Comparison of ENCODE assay signal across 10 cellular contexts in the genomic region with DNA sequence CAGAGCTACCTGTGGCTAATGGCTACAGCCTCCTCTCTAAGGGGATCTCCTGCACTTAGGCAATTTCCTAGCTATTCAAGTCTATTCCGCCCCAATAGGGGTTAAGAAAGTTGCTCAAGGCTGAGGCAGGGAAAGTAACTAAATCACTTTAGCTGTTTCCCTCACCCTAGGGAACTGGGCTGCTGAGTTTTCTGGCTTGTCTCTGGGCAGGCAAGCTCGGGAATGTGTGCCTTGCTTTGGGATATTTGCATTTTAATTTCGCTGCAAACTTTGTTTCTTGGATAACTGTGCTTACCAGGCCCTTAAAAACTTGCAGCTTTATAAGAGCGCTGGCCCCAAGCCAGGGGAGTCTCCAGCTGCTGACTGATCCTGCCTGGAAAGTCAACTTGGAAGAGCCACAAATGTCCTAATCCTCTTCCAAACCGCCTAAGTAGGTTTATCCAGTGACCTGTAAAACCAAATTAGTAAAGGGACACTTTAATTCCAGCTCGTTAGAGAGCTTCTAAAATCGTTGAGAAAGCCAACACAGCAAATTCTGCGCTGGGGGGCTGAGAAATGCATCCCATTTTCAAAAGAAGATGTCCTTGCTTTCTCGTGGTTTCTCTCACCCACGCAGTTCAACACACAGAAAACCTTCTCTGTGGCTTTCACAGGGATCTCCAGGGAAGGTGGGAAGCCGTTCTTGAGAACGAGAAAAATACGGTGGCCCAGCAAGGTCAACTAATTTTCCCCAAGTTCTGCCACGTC. TPM values are rescaled to one million over a fixed set of nuclear protein-coding genes. Genes with fewer than 3 reads are reported as not detected.
DNase-seq lines count a peak whose midpoint lies in the region; ATAC-seq and TF ChIP-seq lines count a peak whose summit lies in the region.
"Had no signal": no experiment of that assay in that cellular context is flagged by ENCODE, and none has a peak within 500 bp of the region (broad histone marks: within the 10 kb centered on the region; RNA-seq: fewer than 3 reads in every experiment).

No MANE protein-coding gene starts in this region.

- CTCF ChIA-PET in Calu3 (lab: Charles Lee): no interaction called here

- H3K4me1 Mint-ChIP-seq in activated T-cell treated with anti-CD3 and anti-CD28 coated beads, Interleukin-2, amount 50 U/mL, for 72 hours (ENCODE audit: low read depth): peaks cover 21% of the 10 kb centered on the region
- H3K4me1 Mint-ChIP-seq in activated T-cell treated with anti-CD3 and anti-CD28 coated beads, Interleukin-2, amount 50 U/mL, for 4 hours (ENCODE audit: low read depth): peaks cover 5% of the 10 kb centered on the region
- no peaks in the 10 kb centered on the region for H3K4me1 Mint-ChIP-seq in Calu3 (ENCODE audit: low read depth, unreplicated experiment)
- peaks cover 4 to 7% of the 10 kb centered on the region in 2 donors for H3K4me1 Mint-ChIP-seq in natural killer cell treated with Interleukin-12 subunit alpha and Interleukin-12 subunit beta and Interleukin-15 and Interleukin-18, amount 100 ng/mL, for 72 hours (ENCODE audit: low read depth in 2 of 2)

- H3K27ac ChIP-seq in ectodermal cell (ENCODE audit: insufficient read depth, low read depth, low read length, poor library complexity, severe bottlenecking): peak overlapping the region; percentile 79
- H3K27ac ChIP-seq in aorta (ENCODE audit: low read depth in 1 of 2, low read length in 2 of 2): no peak overlapping the region

- TF ChIP-seq CTCF in Calu3 (IDR thresholded peaks at IDR 0.05; ENCODE audit: unreplicated experiment): no peak

- no peaks in the 10 kb centered on the region for H3K36me3 ChIP-seq in ectodermal cell (ENCODE audit: control insufficient read depth, insufficient read depth, low read length)
- no peaks in the 10 kb centered on the region for H3K36me3 ChIP-seq in aorta (ENCODE audit: control insufficient read depth in 1 of 2, insufficient read depth in 2 of 2, low read length in 1 of 2)

- H3K27me3 ChIP-seq in ectodermal cell (ENCODE audit: control insufficient read depth, insufficient read depth, low read length, poor library complexity, severe bottlenecking) (no peaks in the 10 kb centered on the region), aorta (ENCODE audit: control insufficient read depth in 1 of 2, insufficient read depth in 2 of 2, low read length in 1 of 2) (no peaks in the 10 kb centered on the region)

- no peaks in the 10 kb centered on the region for H3K27me3 Mint-ChIP-seq in activated T-cell treated with anti-CD3 and anti-CD28 coated beads, Interleukin-2, amount 50 U/mL, for 72 hours (ENCODE audit: low read depth)
- no peaks in the 10 kb centered on the region for H3K27me3 Mint-ChIP-seq in activated T-cell treated with anti-CD3 and anti-CD28 coated beads, Interleukin-2, amount 50 U/mL, for 4 hours (ENCODE audit: low read depth)
- H3K27me3 Mint-ChIP-seq in Calu3 (ENCODE audit: unreplicated experiment): no peaks in the 10 kb centered on the region
- peaks cover 0 to 4% of the 10 kb centered on the region in 2 donors for H3K27me3 Mint-ChIP-seq in natural killer cell treated with Interleukin-12 subunit alpha and Interleukin-12 subunit beta and Interleukin-15 and Interleukin-18, amount 100 ng/mL, for 72 hours

- DNase-seq in activated T-cell treated with anti-CD3 and anti-CD28 coated beads, Interleukin-2, amount 50 U/mL, for 72 hours: no peak
- no peak for DNase-seq in activated T-cell treated with anti-CD3 and anti-CD28 coated beads, Interleukin-2, amount 50 U/mL, for 4 hours
- DNase-seq in mucosa of gallbladder (ENCODE audit: low spot score) (peak; percentile 69), aorta (peak; percentile 86 to 89), Calu3 (no peak)
- no peak for DNase-seq in natural killer cell treated with Interleukin-12 subunit alpha and Interleukin-12 subunit beta and Interleukin-15 and Interleukin-18, amount 100 ng/mL, for 72 hours (ENCODE audit: low spot score)
- DNase-seq: activated CD8-positive, alpha-beta T cell treated with anti-CD3 and anti-CD28 coated beads, Interleukin-2, amount 10 ng/mL, durations not matched to agents 7 days and 5 days; CD8-positive, alpha-beta memory T cell had no signal

- peak overlapping the region; percentile 47 for H3K27ac Mint-ChIP-seq in activated T-cell treated with anti-CD3 and anti-CD28 coated beads, Interleukin-2, amount 50 U/mL, for 72 hours
- no peak overlapping the region for H3K27ac Mint-ChIP-seq in Calu3 (ENCODE audit: unreplicated experiment)
- peak overlapping the region in 1 of 2 donors; percentile 9 for H3K27ac Mint-ChIP-seq in natural killer cell treated with Interleukin-12 subunit alpha and Interleukin-12 subunit beta and Interleukin-15 and Interleukin-18, amount 100 ng/mL, for 72 hours
- H3K27ac Mint-ChIP-seq: activated CD8-positive, alpha-beta T cell treated with anti-CD3 and anti-CD28 coated beads, Interleukin-2, amount 10 ng/mL, durations not matched to agents 7 days and 5 days had no signal

- peaks cover 2 to 5% of the 10 kb centered on the region in 2 donors for H3K9me3 Mint-ChIP-seq in activated T-cell treated with anti-CD3 and anti-CD28 coated beads, Interleukin-2, amount 50 U/mL, for 72 hours
- H3K9me3 Mint-ChIP-seq in activated T-cell treated with anti-CD3 and anti-CD28 coated beads, Interleukin-2, amount 50 U/mL, for 4 hours: peaks cover 5% of the 10 kb centered on the region
- no peaks in the 10 kb centered on the region for H3K9me3 Mint-ChIP-seq in Calu3 (ENCODE audit: low read depth, unreplicated experiment)
- no peaks in the 10 kb centered on the region for H3K9me3 Mint-ChIP-seq in natural killer cell treated with Interleukin-12 subunit alpha and Interleukin-12 subunit beta and Interleukin-15 and Interleukin-18, amount 100 ng/mL, for 72 hours
- H3K9me3 Mint-ChIP-seq: CD8-positive, alpha-beta memory T cell had no signal

- intact Hi-C loops in aorta (cut with DNase I): no loop called here
- intact Hi-C loops in Calu3 (cut with micrococcal nuclease; ENCODE audit: unreplicated experiment): no loop called here

- no TSS peak for BruUV-seq in Calu3 (replicated peaks; lab: Mats Ljungman, UMichigan)

- WGBS in ectodermal cell, 2 experiments: 53 to 60% methylated on average over 14 of the region's 14 CpGs
- 51 to 61% methylated on average over 14 of the region's 14 CpGs for WGBS in aorta, 2 donors

- no peaks in the 10 kb centered on the region for H3K9me3 ChIP-seq in ectodermal cell (ENCODE audit: control insufficient read depth, low read length)
- H3K9me3 ChIP-seq in aorta (ENCODE audit: control insufficient read depth, low read length): no peaks in the 10 kb centered on the region

- no peak overlapping the region for H3K4me3 Mint-ChIP-seq in activated T-cell treated with anti-CD3 and anti-CD28 coated beads, Interleukin-2, amount 50 U/mL, for 72 hours
- H3K4me3 Mint-ChIP-seq in activated T-cell treated with anti-CD3 and anti-CD28 coated beads, Interleukin-2, amount 50 U/mL, for 4 hours: no peak overlapping the region
- H3K4me3 Mint-ChIP-seq in Calu3 (ENCODE audit: low read depth, unreplicated experiment): no peak overlapping the region
- no peak overlapping the region for H3K4me3 Mint-ChIP-seq in natural killer cell treated with Interleukin-12 subunit alpha and Interleukin-12 subunit beta and Interleukin-15 and Interleukin-18, amount 100 ng/mL, for 72 hours
- H3K4me3 Mint-ChIP-seq: activated CD8-positive, alpha-beta T cell treated with anti-CD3 and anti-CD28 coated beads, Interleukin-2, amount 10 ng/mL, durations not matched to agents 7 days and 5 days; CD8-positive, alpha-beta memory T cell had no signal

- H3K4me3 ChIP-seq in ectodermal cell (ENCODE audit: insufficient read depth, low read depth, low read length): no peak overlapping the region
- H3K4me3 ChIP-seq in aorta (ENCODE audit: low read length in 2 of 2): no peak overlapping the region

- peaks cover 5 to 8% of the 10 kb centered on the region in 2 donors for H3K36me3 Mint-ChIP-seq in activated T-cell treated with anti-CD3 and anti-CD28 coated beads, Interleukin-2, amount 50 U/mL, for 72 hours (ENCODE audit: insufficient read depth in 2 of 2)
- H3K36me3 Mint-ChIP-seq in activated T-cell treated with anti-CD3 and anti-CD28 coated beads, Interleukin-2, amount 50 U/mL, for 4 hours (ENCODE audit: insufficient read depth): no peaks in the 10 kb centered on the region
- no peaks in the 10 kb centered on the region for H3K36me3 Mint-ChIP-seq in Calu3 (ENCODE audit: insufficient read depth, unreplicated experiment)
- H3K36me3 Mint-ChIP-seq in natural killer cell treated with Interleukin-12 subunit alpha and Interleukin-12 subunit beta and Interleukin-15 and Interleukin-18, amount 100 ng/mL, for 72 hours: no peaks in the 10 kb centered on the region
- H3K36me3 Mint-ChIP-seq: CD8-positive, alpha-beta memory T cell had no signal

- peaks cover 36% of the 10 kb centered on the region for H3K4me1 ChIP-seq in ectodermal cell (ENCODE audit: control insufficient read depth, insufficient read depth, low read length)
- H3K4me1 ChIP-seq in aorta (ENCODE audit: control insufficient read depth in 1 of 2, insufficient read depth in 2 of 2, low read length in 2 of 2): peaks cover 0 to 3% of the 10 kb centered on the region in 2 donors

- no peak for ATAC-seq in activated T-cell treated with anti-CD3 and anti-CD28 coated beads, Interleukin-2, amount 50 U/mL, for 72 hours (replicated peaks in 1 of 2)
- ATAC-seq in activated T-cell treated with anti-CD3 and anti-CD28 coated beads, Interleukin-2, amount 50 U/mL, for 4 hours: no peak
- ATAC-seq in aorta (ENCODE audit: low FRiP score): peak; percentile 78
- ATAC-seq in natural killer cell treated with Interleukin-12 subunit alpha and Interleukin-12 subunit beta and Interleukin-15 and Interleukin-18, amount 100 ng/mL, for 72 hours: no peak
- ATAC-seq in GM21515 (IDR thresholded peaks at IDR 0.05; ENCODE audit: unreplicated experiment): no peak
- ATAC-seq: activated CD8-positive, alpha-beta T cell treated with anti-CD3 and anti-CD28 coated beads, Interleukin-2, amount 10 ng/mL, durations not matched to agents 7 days and 5 days had no signal

RNA-seq across cellular contexts. Expression of gene SP3, which starts 59.5 kb away (rescaled TPM):
- 100 to 1,000 TPM; 106 to 128 TPM for total RNA-seq in activated T-cell treated with anti-CD3 and anti-CD28 coated beads, Interleukin-2, amount 50 U/mL, for 72 hours
- 10 to 100 TPM; 86.5 to 89.9 (median 89.9) TPM for total RNA-seq in activated T-cell treated with anti-CD3 and anti-CD28 coated beads, Interleukin-2, amount 50 U/mL, for 4 hours
- polyA plus RNA-seq in ectodermal cell (2013, experiment 1 of 4): 111 TPM
- polyA plus RNA-seq in ectodermal cell (2013, experiment 2 of 4): 107 TPM
- 89.4 TPM for polyA plus RNA-seq in ectodermal cell (2013, experiment 3 of 4)
- polyA plus RNA-seq in ectodermal cell (2013, experiment 4 of 4): 94.7 TPM
- total RNA-seq in mucosa of gallbladder (66.0 TPM), aorta (10 to 100 TPM; 79.1 to 97.6 TPM), Calu3 (2022) (78.0 and 82.5 TPM in 2 replicates)
- polyA plus RNA-seq in aorta: 10 to 100 TPM; 16.2 to 25.4 TPM
- 10 to 100 TPM; 89.5 to 99.5 TPM for total RNA-seq in natural killer cell treated with Interleukin-12 subunit alpha and Interleukin-12 subunit beta and Interleukin-15 and Interleukin-18, amount 100 ng/mL, for 72 hours

Comparison
In these comparisons a context has a peak if more than half of its experiments do, and no peak if none do; other contexts are left out.
1. DNase-seq: peak in mucosa of gallbladder (single experiment) and aorta (2 of 2); none in activated T-cell treated with anti-CD3 and anti-CD28 coated beads, Interleukin-2, amount 50 U/mL, for 72 hours (0 of 2), activated T-cell treated with anti-CD3 and anti-CD28 coated beads, Interleukin-2, amount 50 U/mL, for 4 hours (single experiment), Calu3 (single experiment) and natural killer cell treated with Interleukin-12 subunit alpha and Interleukin-12 subunit beta and Interleukin-15 and Interleukin-18, amount 100 ng/mL, for 72 hours (single experiment).